1 cellular context compared by ENCODE assay signal in the genomic region with DNA sequence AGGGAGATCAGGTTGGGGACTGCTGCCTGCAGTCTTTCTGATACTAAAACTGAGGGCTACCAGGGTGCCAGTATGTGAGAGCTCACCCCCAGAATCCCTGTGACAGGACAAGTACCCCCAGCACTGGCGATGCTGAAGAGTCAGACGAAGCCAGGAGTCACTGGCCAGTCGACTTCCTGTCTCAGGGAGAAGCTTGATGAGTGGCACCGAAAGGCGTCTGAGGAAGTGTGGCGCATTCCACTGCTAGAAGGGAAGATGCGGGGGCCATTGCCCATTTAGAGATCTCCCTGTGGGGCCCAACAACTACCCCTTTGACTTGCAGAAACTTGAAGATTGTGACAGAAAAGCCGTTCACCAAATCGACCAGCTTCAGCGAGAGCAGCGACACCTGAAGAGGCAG.
A peak's percentile ranks its signal among the peaks of the same experiment; 100 is the strongest.
TF ChIP-seq lines count a peak whose summit lies in the region.

No MANE protein-coding gene starts in this region.

TF ChIP-seq in endothelial cell of umbilical vein, 7 proteins besides CTCF, POLR2A, EP300 and RAD21:
- TF ChIP-seq EZH2 (IDR thresholded peaks at IDR 0.05; ENCODE audit: borderline replicate concordance, low read depth, low read length, severe bottlenecking), result no peak
- peak; percentile 35 for TF ChIP-seq POLR2AphosphoS5 (IDR thresholded peaks at IDR 0.05; ENCODE audit: insufficient read depth, low read depth, low read length)
